Comparison of ENCODE assay signal across 2 cellular contexts in the genomic region with DNA sequence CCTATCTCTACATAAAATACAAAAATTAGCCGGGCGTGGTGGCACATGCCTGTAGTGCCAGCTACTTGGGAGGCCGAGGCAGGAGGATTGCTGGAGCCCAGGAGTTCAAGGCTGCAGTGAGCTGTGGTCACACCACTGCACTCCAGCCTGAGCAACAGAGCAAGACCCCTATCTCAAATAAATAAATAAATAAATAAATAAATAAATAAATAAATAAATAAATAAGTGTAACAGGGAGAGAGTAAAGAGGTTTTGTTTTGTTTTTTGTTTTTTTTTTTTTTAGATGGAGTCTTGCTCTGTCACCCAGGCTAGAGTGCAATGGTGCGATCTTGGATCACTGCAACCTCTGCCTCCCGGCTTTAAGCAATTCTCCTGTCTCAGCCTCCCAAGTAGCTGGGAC. TPM values are rescaled to one million over a fixed set of nuclear protein-coding genes. Genes with fewer than 3 reads are reported as not detected.
"Had no signal": no experiment of that assay in that cellular context is flagged by ENCODE, and none has a peak within 500 bp of the region (broad histone marks: within the 10 kb centered on the region; RNA-seq: fewer than 3 reads in every experiment).

No MANE protein-coding gene starts in this region.

RNA-seq across cellular contexts. Expression of a gene that starts 20.6 kb away (rescaled TPM):
- total RNA-seq: G401, GM12878 had no signal
- polyA plus RNA-seq: GM12878 had no signal

RNA-seq across cellular contexts. Expression of a gene that starts 21.0 kb away (rescaled TPM):
- total RNA-seq: G401, GM12878 had no signal
- polyA plus RNA-seq: GM12878 had no signal
